ENCODE assay signal across 8 cellular contexts in the genomic region with DNA sequence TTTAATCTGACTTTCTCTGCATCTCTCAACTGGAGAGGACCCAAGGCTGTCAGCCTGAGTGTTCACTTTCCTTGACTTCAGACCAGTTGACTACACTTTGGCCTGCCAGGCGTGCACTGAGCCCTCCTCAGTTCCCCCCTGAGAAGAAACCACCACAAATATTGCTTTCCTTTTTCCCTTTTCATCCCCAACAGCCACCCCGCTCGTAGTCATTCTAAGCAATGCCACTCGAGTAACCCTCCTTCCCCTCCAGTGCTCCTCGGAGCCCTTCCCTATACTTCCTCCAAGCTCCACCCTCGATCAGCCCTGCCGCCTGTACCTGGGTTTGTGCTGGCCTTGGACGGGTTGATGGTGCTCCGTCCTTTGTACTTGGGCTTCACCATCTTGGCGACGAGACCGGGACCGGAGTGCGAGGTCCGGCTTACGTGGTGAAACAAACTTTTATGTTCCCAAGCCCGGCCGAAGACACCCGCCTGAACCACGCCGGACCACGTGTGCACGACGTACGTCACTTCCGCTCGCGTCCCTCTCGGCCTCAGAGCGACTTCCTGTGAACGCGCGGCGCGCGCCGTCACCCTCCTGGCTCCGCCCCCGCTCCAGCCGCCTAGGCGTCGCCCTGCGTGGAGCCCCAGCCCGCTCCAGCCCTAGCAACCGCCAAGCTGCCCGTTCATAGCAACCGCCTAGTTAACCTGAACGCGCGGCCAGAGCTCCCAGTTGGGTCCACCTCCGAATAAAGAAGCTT. TPM values are rescaled to one million over a fixed set of nuclear protein-coding genes. Genes with fewer than 3 reads are reported as not detected.
DNase-seq lines count a peak whose midpoint lies in the region; ATAC-seq and TF ChIP-seq lines count a peak whose summit lies in the region.

Gene GNL2 (minus strand): TSS at position 498 of the 742 bp plus-strand sequence. CDS start 115 bp downstream, at position 383.

- peaks cover 15% of the 10 kb centered on the region for H3K4me1 ChIP-seq in PC-3 (ENCODE audit: insufficient read depth, low read length)
- H3K4me1 ChIP-seq in mucosa of rectum (ENCODE audit: control insufficient read depth in 2 of 2, insufficient read depth in 2 of 2, low read length in 2 of 2): peaks cover 14 to 19% of the 10 kb centered on the region in 2 donors

- peak within 1 kb of the TSS; percentile 90 for H3K4me2 ChIP-seq in PC-3 (ENCODE audit: low read length)

- peaks cover 41% of the 10 kb centered on the region for H3K79me2 ChIP-seq in PC-3 (ENCODE audit: low read length)

- H3K27ac ChIP-seq in PC-3 (ENCODE audit: low read length) (peak within 1 kb of the TSS; percentile 71), mucosa of rectum (ENCODE audit: low read depth in 2 of 2, low read length in 2 of 2) (peak within 1 kb of the TSS; percentile 83 to 92)

- H2AFZ ChIP-seq in PC-3 (ENCODE audit: low read length): peak within 1 kb of the TSS; percentile 90

- H3K36me3 ChIP-seq in PC-3 (ENCODE audit: low read depth, low read length) (peaks cover 27% of the 10 kb centered on the region), mucosa of rectum (ENCODE audit: control insufficient read depth in 2 of 2, insufficient read depth in 2 of 2, low read length in 2 of 2) (peaks cover 21% of the 10 kb centered on the region in 2 donors)

- H3K9me3 ChIP-seq in PC-3 (ENCODE audit: low read length): no peaks in the 10 kb centered on the region
- no peaks in the 10 kb centered on the region for H3K9me3 ChIP-seq in mucosa of rectum (ENCODE audit: control insufficient read depth in 2 of 2, low read length in 2 of 2)

- CTCF ChIA-PET in PC-3 (lab: Charles Lee): interaction anchor here (1.1 kb wide), 1 partner anchor 111 kb away, joined by 3 read pairs; no protein-coding TSS in a partner anchor

- POLR2A ChIA-PET in PC-3 (lab: Charles Lee; ENCODE audit: unreplicated experiment): interaction anchor here (0.6 to 1.0 kb wide), 3 partner anchors 37 to 96 kb away, joined by 3 to 5 read pairs (median 3); no protein-coding TSS in a partner anchor

- DNase-seq in DMS114 treated with DMSO at 0.1 percent for 48 hours (lab: John Stamatoyannopoulos, UW; ENCODE audit: unreplicated experiment) (peak; percentile 96), PC-3 (peak; percentile 97), epithelial cell of proximal tubule (ENCODE audit: low read depth) (peak; percentile 54)
- DNase-seq in activated T-cell treated with anti-CD3 and anti-CD28 coated beads, Interleukin-2, amount 50 U/mL, for 1 hour: peak; percentile 98
- peak; percentile 98 for DNase-seq in stimulated activated CD8-positive, alpha-beta memory T cell treated with anti-CD3 and anti-CD28 coated beads, Interleukin-4, amount 100 ng/mL, for 48 hours

- no peak for TF ChIP-seq RAD21 in Ishikawa (IDR thresholded peaks at IDR 0.05; ENCODE audit: low read depth)

- TF ChIP-seq CTCF in PC-3 (conservative IDR thresholded peaks at IDR 0.05; ENCODE audit: low read depth, low read length): no peak
- no peak for TF ChIP-seq CTCF in epithelial cell of proximal tubule (conservative IDR thresholded peaks at IDR 0.05; ENCODE audit: low read depth, low read length)

- BruUV-seq in PC-3 (replicated peaks; lab: Mats Ljungman, UMichigan): TSS peak; percentile 62

- no peaks in the 10 kb centered on the region for H3F3A ChIP-seq in PC-3 (ENCODE audit: low read length, unreplicated experiment)

- H3K4me3 ChIP-seq in PC-3 (ENCODE audit: low read length): peak within 1 kb of the TSS; percentile 96
- H3K4me3 ChIP-seq in epithelial cell of proximal tubule (ENCODE audit: low read depth, low read length): peak within 1 kb of the TSS; percentile 83
- peak within 1 kb of the TSS; percentile 96 to 97 for H3K4me3 ChIP-seq in mucosa of rectum (ENCODE audit: low read length in 2 of 2)

- ATAC-seq in GM21576 (IDR thresholded peaks at IDR 0.05; ENCODE audit: unreplicated experiment) (peak; percentile 96), PC-3 (peak; percentile 98)

- intact Hi-C loops in PC-3 (cut with micrococcal nuclease): loop anchor here (2.0 to 5.0 kb wide), 2 partner anchors 19 to 97 kb away; partner anchors contain the start of gene CDCA8

- H3K9ac ChIP-seq in PC-3 (ENCODE audit: low read length) (peak within 1 kb of the TSS; percentile 97), mucosa of rectum (ENCODE audit: low read depth in 1 of 2, low read length in 2 of 2) (peak within 1 kb of the TSS; percentile 56 to 88)

- H3K27me3 ChIP-seq in PC-3 (ENCODE audit: low read length) (no peaks in the 10 kb centered on the region), mucosa of rectum (ENCODE audit: control insufficient read depth in 2 of 2, insufficient read depth in 2 of 2, low read length in 2 of 2) (no peaks in the 10 kb centered on the region)

- H3K9me2 ChIP-seq in PC-3 (replicated peaks; ENCODE audit: low read length): no peaks in the 10 kb centered on the region

- peaks cover 20% of the 10 kb centered on the region for H4K20me1 ChIP-seq in PC-3 (ENCODE audit: low read length)

- TF ChIP-seq EP300 in Ishikawa (IDR thresholded peaks at IDR 0.05; ENCODE audit: borderline replicate concordance): no peak

TF ChIP-seq in Ishikawa, 13 proteins besides CTCF, POLR2A, EP300 and RAD21:
- TF ChIP-seq, protein P1, sequence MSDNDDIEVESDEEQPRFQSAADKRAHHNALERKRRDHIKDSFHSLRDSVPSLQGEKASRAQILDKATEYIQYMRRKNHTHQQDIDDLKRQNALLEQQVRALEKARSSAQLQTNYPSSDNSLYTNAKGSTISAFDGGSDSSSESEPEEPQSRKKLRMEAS (IDR thresholded peaks at IDR 0.05): peak; percentile 98
- TF ChIP-seq TEAD4 (IDR thresholded peaks at IDR 0.05) (no peak), REST (IDR thresholded peaks at IDR 0.05; ENCODE audit: low read depth) (no peak), YY1 (IDR thresholded peaks at IDR 0.05; ENCODE audit: low read depth) (no peak), CEBPB (IDR thresholded peaks at IDR 0.05) (no peak), TCF12 (IDR thresholded peaks at IDR 0.05; ENCODE audit: low read depth) (no peak), ZBTB7A (IDR thresholded peaks at IDR 0.05; ENCODE audit: low read depth) (no peak), EGR1 (IDR thresholded peaks at IDR 0.05) (peak; percentile 66), FOXM1 (IDR thresholded peaks at IDR 0.05; ENCODE audit: borderline replicate concordance, low read depth) (no peak), TAF1 (IDR thresholded peaks at IDR 0.05; ENCODE audit: low read depth) (no peak), CREB1 (IDR thresholded peaks at IDR 0.05; ENCODE audit: low read depth) (peak; percentile 81), NFIC (IDR thresholded peaks at IDR 0.05) (no peak)
- TF ChIP-seq, protein P2, sequence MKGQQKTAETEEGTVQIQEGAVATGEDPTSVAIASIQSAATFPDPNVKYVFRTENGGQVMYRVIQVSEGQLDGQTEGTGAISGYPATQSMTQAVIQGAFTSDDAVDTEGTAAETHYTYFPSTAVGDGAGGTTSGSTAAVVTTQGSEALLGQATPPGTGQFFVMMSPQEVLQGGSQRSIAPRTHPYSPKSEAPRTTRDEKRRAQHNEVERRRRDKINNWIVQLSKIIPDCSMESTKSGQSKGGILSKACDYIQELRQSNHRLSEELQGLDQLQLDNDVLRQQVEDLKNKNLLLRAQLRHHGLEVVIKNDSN (IDR thresholded peaks at IDR 0.05): peak; percentile 97

RNA-seq across cellular contexts. Expression of gene GNL2, which starts in this region (rescaled TPM):
- total RNA-seq in PC-3 (2014; rRNA removed) (93.4 and 110 TPM in 2 replicates), epithelial cell of proximal tubule (58.1 and 74.6 TPM in 2 replicates)

Comparison
In these comparisons a context has a peak if more than half of its experiments do, and no peak if none do; other contexts are left out.
1. Peak in every context shown above with its lines: DNase-seq, ATAC-seq, H3K4me3 ChIP-seq and H3K27ac ChIP-seq.